In genomic region chr3:41148446-41148845, GRCh38 we compare ENCODE assay signal across 15 cellular contexts. TPM values are rescaled to one million over a fixed set of nuclear protein-coding genes. Genes with fewer than 3 reads are reported as not detected.
A peak's percentile ranks its signal among the peaks of the same experiment; 100 is the strongest.
DNase-seq lines count a peak whose midpoint lies in the region; ATAC-seq and TF ChIP-seq lines count a peak whose summit lies in the region.
"Had no signal": no experiment of that assay in that cellular context is flagged by ENCODE, and none has a peak within 500 bp of the region (broad histone marks: within the 10 kb centered on the region; RNA-seq: fewer than 3 reads in every experiment).

No MANE protein-coding gene starts in this region.

- no peaks in the 10 kb centered on the region for H3K4me1 Mint-ChIP-seq in activated CD4-positive, alpha-beta T cell treated with anti-CD3 and anti-CD28 coated beads for 36 hours
- no peaks in the 10 kb centered on the region for H3K4me1 Mint-ChIP-seq in activated CD4-positive, alpha-beta T cell treated with anti-CD3 and anti-CD28 coated beads, Interleukin-2, amount 10 ng/mL, durations not matched to agents 24 days and 14 days
- H3K4me1 Mint-ChIP-seq in activated CD8-positive, alpha-beta T cell treated with anti-CD3 and anti-CD28 coated beads, Interleukin-2, amount 10 ng/mL, durations not matched to agents 7 days and 5 days (ENCODE audit: low read depth) = no peaks in the 10 kb centered on the region
- H3K4me1 Mint-ChIP-seq: stimulated activated naive CD8-positive, alpha-beta T cell treated with anti-CD3 and anti-CD28 coated beads, Interleukin-15, amount 100 ng/mL, for 72 hours; WTC11 had no signal

- POLR2A ChIA-PET in activated CD4-positive, alpha-beta T cell treated with anti-CD3 and anti-CD28 coated beads for 36 hours (lab: Charles Lee) = no interaction called here
- POLR2A ChIA-PET in activated CD8-positive, alpha-beta T cell treated with anti-CD3 and anti-CD28 coated beads, Interleukin-2, amount 10 ng/mL, durations not matched to agents 7 days and 5 days (lab: Charles Lee) = no interaction called here

- peaks cover 2% of the 10 kb centered on the region for H3K27me3 Mint-ChIP-seq in activated CD4-positive, alpha-beta T cell treated with anti-CD3 and anti-CD28 coated beads for 36 hours
- H3K27me3 Mint-ChIP-seq in activated CD4-positive, alpha-beta T cell treated with anti-CD3 and anti-CD28 coated beads, Interleukin-2, amount 10 ng/mL, durations not matched to agents 24 days and 14 days = no peaks in the 10 kb centered on the region
- peaks cover 4% of the 10 kb centered on the region for H3K27me3 Mint-ChIP-seq in activated CD8-positive, alpha-beta T cell treated with anti-CD3 and anti-CD28 coated beads, Interleukin-2, amount 10 ng/mL, durations not matched to agents 7 days and 5 days (ENCODE audit: low read depth)
- H3K27me3 Mint-ChIP-seq: stimulated activated naive CD8-positive, alpha-beta T cell treated with anti-CD3 and anti-CD28 coated beads, Interleukin-15, amount 100 ng/mL, for 72 hours had no signal

- H3K27ac Mint-ChIP-seq in activated CD4-positive, alpha-beta T cell treated with anti-CD3 and anti-CD28 coated beads for 36 hours = no peak overlapping the region
- no peak overlapping the region for H3K27ac Mint-ChIP-seq in activated CD4-positive, alpha-beta T cell treated with anti-CD3 and anti-CD28 coated beads, Interleukin-2, amount 10 ng/mL, durations not matched to agents 24 days and 14 days
- H3K27ac Mint-ChIP-seq in activated CD8-positive, alpha-beta T cell treated with anti-CD3 and anti-CD28 coated beads, Interleukin-2, amount 10 ng/mL, durations not matched to agents 7 days and 5 days = no peak overlapping the region
- H3K27ac Mint-ChIP-seq: stimulated activated naive CD8-positive, alpha-beta T cell treated with anti-CD3 and anti-CD28 coated beads, Interleukin-15, amount 100 ng/mL, for 72 hours; WTC11 had no signal

- no peak overlapping the region for H3K4me3 Mint-ChIP-seq in activated CD4-positive, alpha-beta T cell treated with anti-CD3 and anti-CD28 coated beads for 36 hours
- H3K4me3 Mint-ChIP-seq in activated CD4-positive, alpha-beta T cell treated with anti-CD3 and anti-CD28 coated beads, Interleukin-2, amount 10 ng/mL, durations not matched to agents 24 days and 14 days = no peak overlapping the region
- no peak overlapping the region for H3K4me3 Mint-ChIP-seq in activated CD8-positive, alpha-beta T cell treated with anti-CD3 and anti-CD28 coated beads, Interleukin-2, amount 10 ng/mL, durations not matched to agents 7 days and 5 days
- H3K4me3 Mint-ChIP-seq: stimulated activated naive CD8-positive, alpha-beta T cell treated with anti-CD3 and anti-CD28 coated beads, Interleukin-15, amount 100 ng/mL, for 72 hours; WTC11 had no signal

- no peak overlapping the region for H3K4me3 ChIP-seq in astrocyte of the cerebellum (ENCODE audit: low read depth, low read length)
- H3K4me3 ChIP-seq: GM12878, Peyer's patch had no signal

- CTCF ChIA-PET in activated CD4-positive, alpha-beta T cell treated with anti-CD3 and anti-CD28 coated beads for 36 hours (lab: Charles Lee) = no interaction called here
- CTCF ChIA-PET in activated CD8-positive, alpha-beta T cell treated with anti-CD3 and anti-CD28 coated beads, Interleukin-2, amount 10 ng/mL, durations not matched to agents 7 days and 5 days (lab: Charles Lee) = no interaction called here

- ATAC-seq in activated CD4-positive, alpha-beta T cell treated with anti-CD3 and anti-CD28 coated beads for 36 hours = peak; percentile 42
- ATAC-seq in activated CD8-positive, alpha-beta T cell treated with anti-CD3 and anti-CD28 coated beads, Interleukin-2, amount 10 ng/mL, durations not matched to agents 7 days and 5 days = no peak
- no peak for ATAC-seq in HG03442 (IDR thresholded peaks at IDR 0.05; ENCODE audit: unreplicated experiment)
- ATAC-seq: GM12878; left lobe of liver; stimulated activated naive CD8-positive, alpha-beta T cell treated with anti-CD3 and anti-CD28 coated beads, Interleukin-15, amount 100 ng/mL, for 72 hours; WTC11 had no signal

- no peak for TF ChIP-seq CTCF in astrocyte of the cerebellum (IDR thresholded peaks at IDR 0.05; ENCODE audit: low read depth, low read length, missing control alignments)

- intact Hi-C loops in activated CD4-positive, alpha-beta T cell treated with anti-CD3 and anti-CD28 coated beads for 36 hours (cut with DNase I, micrococcal nuclease) = no loop called here
- intact Hi-C loops in activated CD4-positive, alpha-beta T cell treated with anti-CD3 and anti-CD28 coated beads, Interleukin-2, amount 10 ng/mL, durations not matched to agents 24 days and 14 days (cut with micrococcal nuclease) = no loop called here

- peaks cover 5% of the 10 kb centered on the region for H3K36me3 Mint-ChIP-seq in activated CD4-positive, alpha-beta T cell treated with anti-CD3 and anti-CD28 coated beads for 36 hours (ENCODE audit: low read depth)
- no peaks in the 10 kb centered on the region for H3K36me3 Mint-ChIP-seq in activated CD4-positive, alpha-beta T cell treated with anti-CD3 and anti-CD28 coated beads, Interleukin-2, amount 10 ng/mL, durations not matched to agents 24 days and 14 days (ENCODE audit: low read depth)
- no peaks in the 10 kb centered on the region for H3K36me3 Mint-ChIP-seq in activated CD8-positive, alpha-beta T cell treated with anti-CD3 and anti-CD28 coated beads, Interleukin-2, amount 10 ng/mL, durations not matched to agents 7 days and 5 days (ENCODE audit: low read depth)

- H3K9me3 Mint-ChIP-seq in activated CD4-positive, alpha-beta T cell treated with anti-CD3 and anti-CD28 coated beads for 36 hours (ENCODE audit: low read depth) = peaks cover 14% of the 10 kb centered on the region
- H3K9me3 Mint-ChIP-seq in activated CD4-positive, alpha-beta T cell treated with anti-CD3 and anti-CD28 coated beads, Interleukin-2, amount 10 ng/mL, durations not matched to agents 24 days and 14 days = peaks cover 20% of the 10 kb centered on the region
- peaks cover 9% of the 10 kb centered on the region for H3K9me3 Mint-ChIP-seq in activated CD8-positive, alpha-beta T cell treated with anti-CD3 and anti-CD28 coated beads, Interleukin-2, amount 10 ng/mL, durations not matched to agents 7 days and 5 days (ENCODE audit: insufficient read depth)

- in situ Hi-C loops in astrocyte of the cerebellum (cut with HindIII; ENCODE audit: low sequenced_read_pairs) = no loop called here

- no peak for DNase-seq in activated CD4-positive, alpha-beta T cell treated with anti-CD3 and anti-CD28 coated beads for 36 hours
- DNase-seq in activated CD4-positive, alpha-beta T cell treated with anti-CD3 and anti-CD28 coated beads, Interleukin-2, amount 10 ng/mL, durations not matched to agents 24 days and 14 days = no peak
- DNase-seq in astrocyte of the cerebellum (ENCODE audit: low read depth) (peak; percentile 39), medulla oblongata (ENCODE audit: extremely low spot score) (peak; percentile 42), 8988T (no peak)
- no peak for DNase-seq in activated CD8-positive, alpha-beta T cell treated with anti-CD3 and anti-CD28 coated beads, Interleukin-2, amount 10 ng/mL, durations not matched to agents 7 days and 5 days
- DNase-seq in activated naive CD4-positive, alpha-beta T cell (lab: John Stamatoyannopoulos, UW) = no peak
- DNase-seq: activated CD8-positive, alpha-beta memory T cell treated with anti-CD3 and anti-CD28 coated beads for 24 hours; NCI-H69; Peyer's patch; stimulated activated naive CD8-positive, alpha-beta T cell treated with anti-CD3 and anti-CD28 coated beads, Interleukin-15, amount 100 ng/mL, for 72 hours had no signal

RNA-seq across cellular contexts. Expression of gene CTNNB1, which starts 50.9 kb away (rescaled TPM):
- total RNA-seq in activated CD4-positive, alpha-beta T cell treated with anti-CD3 and anti-CD28 coated beads for 36 hours = 100 to 1,000 TPM; 114 to 158 TPM
- total RNA-seq in activated CD4-positive, alpha-beta T cell treated with anti-CD3 and anti-CD28 coated beads, Interleukin-2, amount 10 ng/mL, durations not matched to agents 24 days and 14 days = 142 and 147 TPM in 2 replicates
- total RNA-seq in activated CD8-positive, alpha-beta T cell treated with anti-CD3 and anti-CD28 coated beads, Interleukin-2, amount 10 ng/mL, durations not matched to agents 7 days and 5 days = 100 to 1,000 TPM; 112 TPM

Comparison
In these comparisons a context has a peak if more than half of its experiments do, and no peak if none do; other contexts are left out.
1. DNase-seq: peak in astrocyte of the cerebellum (single experiment) and medulla oblongata (single experiment); none in activated CD4-positive, alpha-beta T cell treated with anti-CD3 and anti-CD28 coated beads for 36 hours (single experiment), activated CD4-positive, alpha-beta T cell treated with anti-CD3 and anti-CD28 coated beads, Interleukin-2, amount 10 ng/mL, durations not matched to agents 24 days and 14 days (single experiment), activated CD8-positive, alpha-beta T cell treated with anti-CD3 and anti-CD28 coated beads, Interleukin-2, amount 10 ng/mL, durations not matched to agents 7 days and 5 days (single experiment), 8988T (single experiment) and activated naive CD4-positive, alpha-beta T cell (0 of 4).